15 cellular contexts compared by ENCODE assay signal in genomic region chr2:96501886-96502810, GRCh38. TPM values are rescaled to one million over a fixed set of nuclear protein-coding genes. Genes with fewer than 3 reads are reported as not detected.
DNase-seq lines count a peak whose midpoint lies in the region; ATAC-seq and TF ChIP-seq lines count a peak whose summit lies in the region.
"Had no signal": no experiment of that assay in that cellular context is flagged by ENCODE, and none has a peak within 500 bp of the region (broad histone marks: within the 10 kb centered on the region; RNA-seq: fewer than 3 reads in every experiment).

No MANE protein-coding gene starts in this region.

- DNase-seq in activated T-cell treated with anti-CD3 and anti-CD28 coated beads, Interleukin-2, amount 50 U/mL, for 24 hours = no peak
- DNase-seq in activated T-cell treated with anti-CD3 and anti-CD28 coated beads for 4 hours (no peak), cerebellum (ENCODE audit: low spot score) (peak; percentile 54), posterior vena cava (ENCODE audit: low spot score) (peak; percentile 81), esophagus squamous epithelium (lab: John Stamatoyannopoulos, UW) (no peak), OCI-M2 (lab: John Stamatoyannopoulos, UW; ENCODE audit: unreplicated experiment) (no peak)
- DNase-seq: ACHN, HCEC 1CT, mammary epithelial cell, NCI-H146, NCI-H774 had no signal

- peak overlapping the region; percentile 29 for H3K27ac Mint-ChIP-seq in activated T-cell treated with anti-CD3 and anti-CD28 coated beads, Interleukin-2, amount 50 U/mL, for 24 hours

- intact Hi-C loops in posterior vena cava (cut with DNase I) = no loop called here
- intact Hi-C loops in esophagus squamous epithelium (cut with DNase I) = no loop called here

- no peak overlapping the region for H3K4me3 Mint-ChIP-seq in activated T-cell treated with anti-CD3 and anti-CD28 coated beads, Interleukin-2, amount 50 U/mL, for 24 hours

- H3K4me3 ChIP-seq in esophagus squamous epithelium = no peak overlapping the region
- H3K4me3 ChIP-seq: SJSA1 had no signal

- H3K9me3 ChIP-seq in esophagus squamous epithelium = no peaks in the 10 kb centered on the region
- H3K9me3 ChIP-seq: SJSA1 had no signal

- ATAC-seq in HG03378 (IDR thresholded peaks at IDR 0.05; ENCODE audit: unreplicated experiment) = peak; percentile 15
- no peak for ATAC-seq in HG02885 (IDR thresholded peaks at IDR 0.05; ENCODE audit: poor library complexity, unreplicated experiment)

- H3K4me1 ChIP-seq in esophagus squamous epithelium = peaks cover 0 to 30% (median 7%) of the 10 kb centered on the region in 3 donors
- H3K4me1 ChIP-seq: parathyroid adenoma had no signal

- no peak for TF ChIP-seq CTCF in esophagus squamous epithelium (IDR thresholded peaks at IDR 0.05)

- no peaks in the 10 kb centered on the region for H3K27me3 Mint-ChIP-seq in activated T-cell treated with anti-CD3 and anti-CD28 coated beads, Interleukin-2, amount 50 U/mL, for 24 hours

- peaks cover 0 to 65% (median 0%) of the 10 kb centered on the region in 4 donors for H3K27me3 ChIP-seq in esophagus squamous epithelium

- no peaks in the 10 kb centered on the region for H3K9me3 Mint-ChIP-seq in activated T-cell treated with anti-CD3 and anti-CD28 coated beads, Interleukin-2, amount 50 U/mL, for 24 hours

- H3K27ac ChIP-seq in esophagus squamous epithelium = no peak overlapping the region
- H3K27ac ChIP-seq: parathyroid adenoma, SJSA1 had no signal

- H3K36me3 ChIP-seq in esophagus squamous epithelium = no peaks in the 10 kb centered on the region
- H3K36me3 ChIP-seq: SJSA1 had no signal

- H3K4me1 Mint-ChIP-seq in activated T-cell treated with anti-CD3 and anti-CD28 coated beads, Interleukin-2, amount 50 U/mL, for 24 hours (ENCODE audit: low read depth) = peaks cover 14% of the 10 kb centered on the region

- 77 to 80% methylated on average over 2 to 9 of the region's 16 CpGs for WGBS in esophagus squamous epithelium, 2 donors

- no peaks in the 10 kb centered on the region for H3K36me3 Mint-ChIP-seq in activated T-cell treated with anti-CD3 and anti-CD28 coated beads, Interleukin-2, amount 50 U/mL, for 24 hours (ENCODE audit: low read depth)

- TF ChIP-seq POLR2A in esophagus squamous epithelium (IDR thresholded peaks at IDR 0.05) = no peak

RNA-seq across cellular contexts. Expression of gene NEURL3, which starts 3.0 kb away (rescaled TPM):
- total RNA-seq in cerebellum = not detected
- total RNA-seq in posterior vena cava = under 1 TPM in 1 of 2 donors, not detected in 1; 0.14 TPM
- not detected for total RNA-seq in esophagus squamous epithelium
- total RNA-seq: mammary epithelial cell, SJSA1 had no signal

RNA-seq across cellular contexts. Expression of gene ARID5A, which starts 34.4 kb away (rescaled TPM):
- total RNA-seq in cerebellum (2.6 TPM), posterior vena cava (100 to 1,000 TPM in 1 of 2 donors, 10 to 100 TPM in 1; 67.4 to 179 TPM), esophagus squamous epithelium (10 to 100 TPM in 1 of 4 donors, 1 to 10 TPM in 3; 2.8 to 25.9 (median 5.7) TPM)

Comparison
In these comparisons a context has a peak if more than half of its experiments do, and no peak if none do; other contexts are left out.
1. DNase-seq: peak in cerebellum (single experiment) and posterior vena cava (single experiment); none in activated T-cell treated with anti-CD3 and anti-CD28 coated beads, Interleukin-2, amount 50 U/mL, for 24 hours (single experiment), activated T-cell treated with anti-CD3 and anti-CD28 coated beads for 4 hours (single experiment), esophagus squamous epithelium (single experiment) and OCI-M2 (single experiment).